In the genomic region with DNA sequence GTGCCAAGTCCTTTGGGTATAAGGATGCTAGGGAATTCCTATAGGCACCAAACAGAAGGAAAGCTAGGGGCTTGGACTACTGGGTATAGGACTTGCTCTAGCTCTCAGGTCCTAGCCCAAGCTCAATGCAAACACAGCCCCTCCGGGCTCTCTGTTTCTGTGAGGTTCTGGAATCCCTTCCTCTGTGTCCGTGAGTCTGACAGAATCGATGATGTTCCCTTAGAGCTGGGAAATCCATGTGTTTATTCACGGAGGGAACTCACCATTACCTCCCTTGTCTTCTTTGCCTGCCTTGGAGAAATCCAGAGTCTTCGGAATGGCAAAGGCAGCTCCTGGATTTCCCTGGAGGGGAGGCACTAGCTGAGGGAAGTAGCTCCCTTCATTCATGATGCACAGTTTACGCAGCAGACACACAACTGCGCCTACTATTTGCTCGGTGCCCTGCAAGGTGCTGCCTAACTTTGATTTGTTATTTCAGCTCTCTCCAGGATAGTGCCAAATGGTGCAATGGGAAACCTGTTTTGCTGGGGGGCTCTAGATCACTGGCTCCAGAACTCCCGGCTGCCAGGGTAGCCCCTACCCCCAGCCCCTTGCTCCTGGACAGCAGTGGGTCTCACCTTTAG, we compare ENCODE assay signal across 31 cellular contexts. TPM values are rescaled to one million over a fixed set of nuclear protein-coding genes. Genes with fewer than 3 reads are reported as not detected.
"Had no signal": no experiment of that assay in that cellular context is flagged by ENCODE, and none has a peak within 500 bp of the region (broad histone marks: within the 10 kb centered on the region; RNA-seq: fewer than 3 reads in every experiment).

No MANE protein-coding gene starts in this region.

- H3K36me3 Mint-ChIP-seq: stimulated activated effector memory CD8-positive, alpha-beta T cell treated with anti-CD3 and anti-CD28 coated beads, Interleukin-12 subunit alpha, Interleukin-12 subunit beta, amount 100 ng/mL, for 72 hours; WTC11 had no signal

- H3K27ac Mint-ChIP-seq: activated CD4-positive, alpha-beta memory T cell treated with anti-CD3 and anti-CD28 coated beads, Interleukin-2, amount 10 ng/mL, durations not matched to agents 7 days and 5 days; activated CD4-positive, alpha-beta T cell treated with anti-CD3 and anti-CD28 coated beads, Interleukin-2, amount 10 ng/mL, durations not matched to agents 7 days and 5 days; activated T-cell treated with anti-CD3 and anti-CD28 coated beads, Interleukin-2, amount 50 U/mL, for 24 hours; stimulated activated effector memory CD8-positive, alpha-beta T cell treated with anti-CD3 and anti-CD28 coated beads, Interleukin-12 subunit alpha, Interleukin-12 subunit beta, amount 100 ng/mL, for 72 hours; stimulated activated naive CD8-positive, alpha-beta T cell treated with anti-CD3 and anti-CD28 coated beads, Interleukin-15, Interleukin-2, amounts not matched to agents 100 ng/mL and 50 ng/mL, for 24 hours; WTC11 had no signal

- H3K27ac ChIP-seq: colonic mucosa, gastrocnemius medialis, lower lobe of right lung, parathyroid adenoma, psoas muscle, tibial artery had no signal

- H3K4me3 ChIP-seq: colonic mucosa, gastrocnemius medialis, lower lobe of right lung, psoas muscle, sigmoid colon, tibial artery had no signal

- H3K27me3 ChIP-seq: colonic mucosa, gastrocnemius medialis, sigmoid colon had no signal

- H3K9me3 Mint-ChIP-seq: activated CD4-positive, alpha-beta memory T cell treated with anti-CD3 and anti-CD28 coated beads, Interleukin-2, amount 10 ng/mL, durations not matched to agents 7 days and 5 days; activated CD4-positive, alpha-beta T cell treated with anti-CD3 and anti-CD28 coated beads, Interleukin-2, amount 10 ng/mL, durations not matched to agents 7 days and 5 days; activated T-cell treated with anti-CD3 and anti-CD28 coated beads, Interleukin-2, amount 50 U/mL, for 24 hours; nephron; stimulated activated effector memory CD8-positive, alpha-beta T cell treated with anti-CD3 and anti-CD28 coated beads, Interleukin-12 subunit alpha, Interleukin-12 subunit beta, amount 100 ng/mL, for 72 hours; stimulated activated naive CD8-positive, alpha-beta T cell treated with anti-CD3 and anti-CD28 coated beads, Interleukin-15, Interleukin-2, amounts not matched to agents 100 ng/mL and 50 ng/mL, for 24 hours; WTC11 had no signal

- ATAC-seq: gastrocnemius medialis; lower lobe of right lung; psoas muscle; stimulated activated effector memory CD8-positive, alpha-beta T cell treated with anti-CD3 and anti-CD28 coated beads, Interleukin-12 subunit alpha, Interleukin-12 subunit beta, amount 100 ng/mL, for 72 hours; WTC11 had no signal

- DNase-seq: activated CD4-positive, alpha-beta memory T cell treated with anti-CD3 and anti-CD28 coated beads, Interleukin-2, amount 10 ng/mL, durations not matched to agents 7 days and 5 days; activated CD4-positive, alpha-beta T cell treated with anti-CD3 and anti-CD28 coated beads for 1 hour; activated CD4-positive, alpha-beta T cell treated with anti-CD3 and anti-CD28 coated beads, Interleukin-2, amount 10 ng/mL, durations not matched to agents 7 days and 5 days; activated CD8-positive, alpha-beta memory T cell treated with anti-CD3 and anti-CD28 coated beads, Interleukin-2, amount 50 U/mL, for 48 hours; activated gamma-delta T cell; activated naive CD4-positive, alpha-beta T cell treated with anti-CD3 and anti-CD28 coated beads, Interleukin-2, amount 50 U/mL, for 16 hours; activated T-cell treated with anti-CD3 and anti-CD28 coated beads, Interleukin-2, amount 50 U/mL, for 24 hours; amniotic stem cell; colonic mucosa; effector memory CD4-positive, alpha-beta T cell; erythroblast; gastrocnemius medialis; glutamatergic neuron; kidney; lower lobe of right lung; psoas muscle; sigmoid colon; small intestine; stimulated activated CD4-positive, alpha-beta T cell treated with anti-CD3 and anti-CD28 coated beads, Interleukin-4, amount 100 ng/mL, for 24 hours; T-helper 2 cell; tibial artery had no signal

- H3K9me3 ChIP-seq: colonic mucosa, gastrocnemius medialis, lower lobe of right lung, psoas muscle, sigmoid colon, tibial artery had no signal

- H3K4me3 Mint-ChIP-seq: activated CD4-positive, alpha-beta memory T cell treated with anti-CD3 and anti-CD28 coated beads, Interleukin-2, amount 10 ng/mL, durations not matched to agents 7 days and 5 days; activated CD4-positive, alpha-beta T cell treated with anti-CD3 and anti-CD28 coated beads, Interleukin-2, amount 10 ng/mL, durations not matched to agents 7 days and 5 days; activated T-cell treated with anti-CD3 and anti-CD28 coated beads, Interleukin-2, amount 50 U/mL, for 24 hours; nephron; stimulated activated effector memory CD8-positive, alpha-beta T cell treated with anti-CD3 and anti-CD28 coated beads, Interleukin-12 subunit alpha, Interleukin-12 subunit beta, amount 100 ng/mL, for 72 hours; stimulated activated naive CD8-positive, alpha-beta T cell treated with anti-CD3 and anti-CD28 coated beads, Interleukin-15, Interleukin-2, amounts not matched to agents 100 ng/mL and 50 ng/mL, for 24 hours; WTC11 had no signal

- H3K36me3 ChIP-seq: gastrocnemius medialis, lower lobe of right lung, sigmoid colon, tibial artery had no signal

RNA-seq across cellular contexts. Expression of gene C2orf72, which starts 10.7 kb away (rescaled TPM):
- total RNA-seq: bronchial epithelial cell, dermis microvascular lymphatic vessel endothelial cell, mesenteric fat pad had no signal

RNA-seq across cellular contexts. Expression of gene SPATA3, which starts 52.1 kb away (rescaled TPM):
- total RNA-seq: bronchial epithelial cell, colonic mucosa, dermis microvascular lymphatic vessel endothelial cell, gastrocnemius medialis, kidney, lower lobe of right lung, mesenteric fat pad, mucosa of gallbladder, psoas muscle, sigmoid colon, ureter, WTC11 had no signal
